ENCODE assay signal across 1 cellular context in genomic region chr12:76530531-76530930, GRCh38.
TF ChIP-seq lines count a peak whose summit lies in the region.

No MANE protein-coding gene starts in this region.

TF ChIP-seq in K562, 482 proteins besides CTCF, POLR2A, EP300 and RAD21 (continued from another document and continues in another):
- no peak for TF ChIP-seq MGA (IDR thresholded peaks at IDR 0.05)
- TF ChIP-seq ZNF507 (tag; conservative IDR thresholded peaks at IDR 0.05): no peak
- TF ChIP-seq E2F5 (CRISPR knock-in tag; IDR thresholded peaks at IDR 0.05): no peak
- TF ChIP-seq SIX5 (IDR thresholded peaks at IDR 0.05; ENCODE audit: borderline replicate concordance in 1 of 2, insufficient read depth in 1 of 2, low read depth in 1 of 2, low read length in 2 of 2): no peak
- TF ChIP-seq TAL1 (IDR thresholded peaks at IDR 0.05): peak; percentile 53; the same call in 1 of the 2 replicates
- TF ChIP-seq ZNF274 (IDR thresholded peaks at IDR 0.05; ENCODE audit: borderline replicate concordance, low read depth, low read length): no peak
- TF ChIP-seq ZNF431 (CRISPR knock-in tag; IDR thresholded peaks at IDR 0.05): no peak
- TF ChIP-seq USF2 (CRISPR knock-in tag; IDR thresholded peaks at IDR 0.05): no peak
- TF ChIP-seq ZC3H11A (IDR thresholded peaks at IDR 0.05; ENCODE audit: low read depth, low read length): no peak
- TF ChIP-seq SAFB2 (IDR thresholded peaks at IDR 0.05; ENCODE audit: borderline replicate concordance, low read depth, low read length, severe bottlenecking): no peak
- no peak for TF ChIP-seq ATF7 (IDR thresholded peaks at IDR 0.05)
- TF ChIP-seq SOX6 (IDR thresholded peaks at IDR 0.05): no peak
- no peak for TF ChIP-seq PURB (CRISPR knock-in tag; IDR thresholded peaks at IDR 0.05; ENCODE audit: low read depth)
- TF ChIP-seq ZNF347 (CRISPR knock-in tag; IDR thresholded peaks at IDR 0.05; ENCODE audit: low read depth): no peak
- TF ChIP-seq MNT (conservative IDR thresholded peaks at IDR 0.05): no peak
- no peak for TF ChIP-seq ATF4 (CRISPR knock-in tag; IDR thresholded peaks at IDR 0.05)
- TF ChIP-seq ZNF780A (CRISPR knock-in tag; IDR thresholded peaks at IDR 0.05): no peak
- TF ChIP-seq CHCHD3 (CRISPR knock-in tag; IDR thresholded peaks at IDR 0.05): no peak
- TF ChIP-seq HCFC1 (IDR thresholded peaks at IDR 0.05; ENCODE audit: low read depth, low read length): no peak
- TF ChIP-seq BCL6 (CRISPR knock-in tag; IDR thresholded peaks at IDR 0.05): no peak
- no peak for TF ChIP-seq ZBTB26 (CRISPR knock-in tag; IDR thresholded peaks at IDR 0.05)
- TF ChIP-seq TEAD4 (IDR thresholded peaks at IDR 0.05; ENCODE audit: low read length): 0 out of 2 replicates have a peak, but pooled peaks have one; percentile 26
- TF ChIP-seq TEAD4 (CRISPR knock-in tag; IDR thresholded peaks at IDR 0.05; ENCODE audit: borderline replicate concordance): no peak
- no peak for TF ChIP-seq PML (IDR thresholded peaks at IDR 0.05; ENCODE audit: low read length)
- no peak for TF ChIP-seq TBL1XR1 (IDR thresholded peaks at IDR 0.05; ENCODE audit: low read length in 2 of 2)
- TF ChIP-seq CBFA2T2 (conservative IDR thresholded peaks at IDR 0.05): peak; percentile 47; the same call in 1 of the 2 replicates
- no peak for TF ChIP-seq HIVEP1 (CRISPR knock-in tag; IDR thresholded peaks at IDR 0.05)
- TF ChIP-seq SETDB1 (IDR thresholded peaks at IDR 0.05; ENCODE audit: low read length): no peak
- TF ChIP-seq HINFP (tag; conservative IDR thresholded peaks at IDR 0.05; ENCODE audit: low read depth): no peak
- no peak for TF ChIP-seq RHOXF2B (CRISPR knock-in tag; conservative IDR thresholded peaks at IDR 0.05)
- TF ChIP-seq RFX7 (CRISPR knock-in tag; IDR thresholded peaks at IDR 0.05): no peak
- TF ChIP-seq IRF9 (tag; IDR thresholded peaks at IDR 0.05): no peak
- no peak for TF ChIP-seq SNAPC5 (CRISPR knock-in tag; IDR thresholded peaks at IDR 0.05)
- TF ChIP-seq RBM34 (IDR thresholded peaks at IDR 0.05; ENCODE audit: borderline replicate concordance, insufficient read depth, low read length): no peak
- TF ChIP-seq ZNF586 (CRISPR knock-in tag; conservative IDR thresholded peaks at IDR 0.05): no peak
- TF ChIP-seq LEF1 (IDR thresholded peaks at IDR 0.05): no peak
- no peak for TF ChIP-seq STAT5A (IDR thresholded peaks at IDR 0.05; ENCODE audit: borderline replicate concordance, low read length)
- no peak for TF ChIP-seq RBM39 (optimal IDR thresholded peaks at IDR 0.05; ENCODE audit: low read depth, low read length)
- no peak for TF ChIP-seq FOXP4 (CRISPR knock-in tag; IDR thresholded peaks at IDR 0.05; ENCODE audit: borderline replicate concordance)
- no peak for TF ChIP-seq IRF1 (CRISPR knock-in tag; IDR thresholded peaks at IDR 0.05; ENCODE audit: borderline replicate concordance)
